In genomic region chr7:935321-936130, GRCh38 we compare ENCODE assay signal across 23 cellular contexts. TPM values are rescaled to one million over a fixed set of nuclear protein-coding genes. Genes with fewer than 3 reads are reported as not detected.
DNase-seq lines count a peak whose midpoint lies in the region; ATAC-seq and TF ChIP-seq lines count a peak whose summit lies in the region.
"Had no signal": no experiment of that assay in that cellular context is flagged by ENCODE, and none has a peak within 500 bp of the region (broad histone marks: within the 10 kb centered on the region; RNA-seq: fewer than 3 reads in every experiment).

No MANE protein-coding gene starts in this region.

- ATAC-seq in activated B cell treated with CpG ODN at 0.5 μM for 24 hours (ENCODE audit: low read depth): peak; percentile 22
- ATAC-seq in HG02884 (IDR thresholded peaks at IDR 0.05; ENCODE audit: unreplicated experiment): no peak
- ATAC-seq in HG02588 (IDR thresholded peaks at IDR 0.05; ENCODE audit: unreplicated experiment): no peak

- no peaks in the 10 kb centered on the region for H3K79me1 ChIP-seq in mesenchymal stem cell (replicated peaks; ENCODE audit: low read length, poor library complexity, severe bottlenecking)

- no peak overlapping the region for H2BK120ac ChIP-seq in mesenchymal stem cell (ENCODE audit: low read depth, low read length)

- peak overlapping the region; percentile 37 for H2AK5ac ChIP-seq in mesenchymal stem cell (ENCODE audit: low read length, severe bottlenecking)

- H2BK15ac ChIP-seq in mesenchymal stem cell (ENCODE audit: low read depth, poor library complexity, severe bottlenecking): no peak overlapping the region

- no peaks in the 10 kb centered on the region for H3K27me3 Mint-ChIP-seq in Calu3 (ENCODE audit: unreplicated experiment)
- H3K27me3 Mint-ChIP-seq in activated B cell treated with CpG ODN at 0.5 μM for 24 hours: no peaks in the 10 kb centered on the region
- H3K27me3 Mint-ChIP-seq: naive thymus-derived CD8-positive, alpha-beta T cell had no signal

- DNase-seq in Calu3 (no peak), activated B cell treated with CpG ODN at 0.5 μM for 24 hours (no peak), mesenchymal stem cell (no peak), HAP-1 (ENCODE audit: low spot score in 2 of 2) (no peak)
- DNase-seq: activated CD4-positive, alpha-beta T cell treated with anti-CD3 and anti-CD28 coated beads, Interleukin-2, amount 50 U/mL, for 4 hours; activated naive CD4-positive, alpha-beta T cell; amygdala; caudate nucleus; DMS79; hypothalamus; NCI-H1105; NCI-H2081 treated with DMSO at 0.1 percent for 48 hours; NCI-H524 treated with DMSO at 0.1 percent for 48 hours; SHP77 treated with DMSO at 0.1 percent for 48 hours had no signal

- H2AFZ ChIP-seq in mesenchymal stem cell (ENCODE audit: low read depth, low read length): no peak overlapping the region
- H2AFZ ChIP-seq: parathyroid adenoma had no signal

- in situ Hi-C loops in HAP-1 (cut with MboI; ENCODE audit: low sequenced_read_pairs): no loop called here

- H4K20me1 ChIP-seq in BLaER1: peaks cover 41% of the 10 kb centered on the region

- no peak overlapping the region for H4K91ac ChIP-seq in mesenchymal stem cell (ENCODE audit: low read length)

- H2BK12ac ChIP-seq in mesenchymal stem cell (ENCODE audit: low read length in 2 of 2): no peak overlapping the region

- H3K9me3 Mint-ChIP-seq in Calu3 (ENCODE audit: low read depth, unreplicated experiment): peaks cover 3% of the 10 kb centered on the region
- no peaks in the 10 kb centered on the region for H3K9me3 Mint-ChIP-seq in activated B cell treated with CpG ODN at 0.5 μM for 24 hours

- H3K27ac ChIP-seq in BLaER1 (no peak overlapping the region), mesenchymal stem cell (ENCODE audit: low read length, poor library complexity, severe bottlenecking) (no peak overlapping the region)
- H3K27ac ChIP-seq: parathyroid adenoma, tibial nerve had no signal

- H3K36me3 Mint-ChIP-seq in Calu3 (ENCODE audit: insufficient read depth, unreplicated experiment): peaks cover 83% of the 10 kb centered on the region
- H3K36me3 Mint-ChIP-seq in activated B cell treated with CpG ODN at 0.5 μM for 24 hours (ENCODE audit: low read depth): no peaks in the 10 kb centered on the region

- peaks cover 32% of the 10 kb centered on the region for H3K4me1 Mint-ChIP-seq in Calu3 (ENCODE audit: low read depth, unreplicated experiment)
- peaks cover 14% of the 10 kb centered on the region for H3K4me1 Mint-ChIP-seq in activated B cell treated with CpG ODN at 0.5 μM for 24 hours

- H3K18ac ChIP-seq in mesenchymal stem cell (ENCODE audit: low read depth in 1 of 2, low read length in 2 of 2): no peak overlapping the region

- peaks cover 65% of the 10 kb centered on the region for H3K4me1 ChIP-seq in BLaER1
- H3K4me1 ChIP-seq in mesenchymal stem cell (ENCODE audit: control insufficient read depth, insufficient read depth, low read depth, low read length): peaks cover 17% of the 10 kb centered on the region
- no peaks in the 10 kb centered on the region for H3K4me1 ChIP-seq in HAP-1
- H3K4me1 ChIP-seq: parathyroid adenoma had no signal

- no TSS peak for BruUV-seq in Calu3 (replicated peaks; lab: Mats Ljungman, UMichigan)

- H3K9ac ChIP-seq in BLaER1: no peak overlapping the region
- no peak overlapping the region for H3K9ac ChIP-seq in mesenchymal stem cell (ENCODE audit: low read length)
- H3K9ac ChIP-seq: parathyroid adenoma had no signal

- H3K27me3 ChIP-seq in BLaER1 (no peaks in the 10 kb centered on the region), mesenchymal stem cell (ENCODE audit: control insufficient read depth in 1 of 2, insufficient read depth in 1 of 2, low read length in 2 of 2) (peaks cover 15 to 28% of the 10 kb centered on the region in 2 experiments), HAP-1 (ENCODE audit: low read depth) (no peaks in the 10 kb centered on the region)
- H3K27me3 ChIP-seq: tibial nerve had no signal

- H3K4ac ChIP-seq in mesenchymal stem cell (ENCODE audit: low read depth in 1 of 2, low read length in 2 of 2): no peak overlapping the region

- H3K27ac Mint-ChIP-seq in Calu3 (ENCODE audit: unreplicated experiment): peak overlapping the region; percentile 96
- no peak overlapping the region for H3K27ac Mint-ChIP-seq in activated B cell treated with CpG ODN at 0.5 μM for 24 hours
- H3K27ac Mint-ChIP-seq: naive thymus-derived CD8-positive, alpha-beta T cell had no signal

- peaks cover 38% of the 10 kb centered on the region; the same call in 1 of the 2 replicates for H3K36me3 ChIP-seq in BLaER1
- no peaks in the 10 kb centered on the region for H3K36me3 ChIP-seq in mesenchymal stem cell (ENCODE audit: control insufficient read depth in 1 of 2, insufficient read depth in 2 of 2, low read depth in 1 of 2, low read length in 2 of 2)
- no peaks in the 10 kb centered on the region for H3K36me3 ChIP-seq in HAP-1 (replicated peaks)

- H4K8ac ChIP-seq in mesenchymal stem cell (ENCODE audit: low read length): no peak overlapping the region

- POLR2A ChIA-PET in activated B cell treated with CpG ODN at 0.5 μM for 24 hours (lab: Charles Lee): interaction anchor here (1.1 to 1.2 kb wide), 2 partner anchors 12 to 40 kb away, joined by 3 to 4 read pairs; partner anchors contain the start of gene COX19

- no peak overlapping the region for H2BK5ac ChIP-seq in mesenchymal stem cell (ENCODE audit: low read depth, low read length, poor library complexity, severe bottlenecking)

- TF ChIP-seq CTCF in Calu3 (IDR thresholded peaks at IDR 0.05; ENCODE audit: unreplicated experiment): no peak
- no peak for TF ChIP-seq CTCF in activated B cell treated with CpG ODN at 0.5 μM for 24 hours (IDR thresholded peaks at IDR 0.05)

- intact Hi-C loops in Calu3 (cut with micrococcal nuclease; ENCODE audit: unreplicated experiment) (no loop called here), activated B cell treated with CpG ODN at 0.5 μM for 24 hours (cut with micrococcal nuclease) (loop anchor here (1.0 to 2.0 kb wide), 3 partner anchors 7 to 15 kb away; no protein-coding TSS in a partner anchor)

- 92% methylated on average over 54 of the region's 54 CpGs for WGBS in mesenchymal stem cell

- no peak overlapping the region for H3K4me3 ChIP-seq in BLaER1
- no peak overlapping the region for H3K4me3 ChIP-seq in mesenchymal stem cell (ENCODE audit: insufficient read depth in 1 of 2, low read depth in 1 of 2, low read length in 2 of 2)
- no peak overlapping the region for H3K4me3 ChIP-seq in HAP-1
- H3K4me3 ChIP-seq: tibial nerve had no signal

- no peak overlapping the region for H3K23ac ChIP-seq in mesenchymal stem cell (ENCODE audit: low read length in 2 of 2)

- H3K14ac ChIP-seq in mesenchymal stem cell (ENCODE audit: low read length in 2 of 2): no peak overlapping the region

- H3K4me2 ChIP-seq in BLaER1 (peak overlapping the region; percentile 77), mesenchymal stem cell (ENCODE audit: low read length, poor library complexity, severe bottlenecking) (no peak overlapping the region)

- peak overlapping the region; percentile 62 for H3K4me3 Mint-ChIP-seq in Calu3 (ENCODE audit: low read depth, unreplicated experiment)
- no peak overlapping the region for H3K4me3 Mint-ChIP-seq in activated B cell treated with CpG ODN at 0.5 μM for 24 hours

- peaks cover 8% of the 10 kb centered on the region; the same call in 1 of the 2 replicates for H3K9me3 ChIP-seq in BLaER1
- H3K9me3 ChIP-seq in mesenchymal stem cell (ENCODE audit: control insufficient read depth, low read length): peaks cover 5% of the 10 kb centered on the region
- no peaks in the 10 kb centered on the region for H3K9me3 ChIP-seq in HAP-1

- CTCF ChIA-PET in Calu3 (lab: Charles Lee): no interaction called here
- CTCF ChIA-PET in activated B cell treated with CpG ODN at 0.5 μM for 24 hours (lab: Charles Lee): no interaction called here

RNA-seq across cellular contexts. Expression of gene ADAP1, which starts 19.0 kb away (rescaled TPM):
- 173 and 220 TPM in 2 replicates for total RNA-seq in Calu3 (2022)
- 9.4 and 11.9 TPM in 2 replicates for total RNA-seq in activated B cell treated with CpG ODN at 0.5 μM for 24 hours
- polyA plus RNA-seq in mesenchymal stem cell (2013, experiment 1 of 2): 0.97 TPM
- 0.84 TPM for polyA plus RNA-seq in mesenchymal stem cell (2013, experiment 2 of 2)

RNA-seq across cellular contexts. Expression of gene COX19, which starts 39.8 kb away (rescaled TPM):
- total RNA-seq in Calu3 (2022) (37.4 and 39.1 TPM in 2 replicates), activated B cell treated with CpG ODN at 0.5 μM for 24 hours (21.2 and 24.5 TPM in 2 replicates)
- 6.3 TPM for polyA plus RNA-seq in mesenchymal stem cell (2013, experiment 1 of 2)
- polyA plus RNA-seq in mesenchymal stem cell (2013, experiment 2 of 2): 5.9 TPM

RNA-seq across cellular contexts. Expression of gene CYP2W1, which starts 47.5 kb away (rescaled TPM):
- total RNA-seq in Calu3 (2022) (0.71 and 1.3 TPM in 2 replicates), activated B cell treated with CpG ODN at 0.5 μM for 24 hours (not detected in 2 replicates)
- polyA plus RNA-seq in mesenchymal stem cell (2013, experiment 1 of 2): not detected
- polyA plus RNA-seq in mesenchymal stem cell (2013, experiment 2 of 2): not detected
- total RNA-seq: epithelial cell of proximal tubule; H4; LHCN-M2; naive thymus-derived CD8-positive, alpha-beta T cell had no signal
- polyA plus RNA-seq: naive thymus-derived CD8-positive, alpha-beta T cell had no signal

RNA-seq across cellular contexts. Expression of gene GET4, which starts 59.2 kb away (rescaled TPM):
- total RNA-seq in Calu3 (2022) (145 and 167 TPM in 2 replicates), activated B cell treated with CpG ODN at 0.5 μM for 24 hours (40.5 and 41.4 TPM in 2 replicates)
- polyA plus RNA-seq in mesenchymal stem cell (2013, experiment 1 of 2): 23.7 TPM
- 23.3 TPM for polyA plus RNA-seq in mesenchymal stem cell (2013, experiment 2 of 2)

Comparison
In these comparisons a context has a peak if more than half of its experiments do, and no peak if none do; other contexts are left out.
1. RNA of gene ADAP1, which starts 19.0 kb away (total RNA-seq): 173 to 220 TPM in Calu3; 9.4 to 11.9 TPM in activated B cell treated with CpG ODN at 0.5 μM for 24 hours; every median in the first group is over 10 times any median in the second.